16 cellular contexts compared by ENCODE assay signal in genomic region chr12:22180699-22181098, GRCh38.
DNase-seq lines count a peak whose midpoint lies in the region; ATAC-seq, FAIRE-seq and TF ChIP-seq lines count a peak whose summit lies in the region.
"Had no signal": no experiment of that assay in that cellular context is flagged by ENCODE, and none has a peak within 500 bp of the region (broad histone marks: within the 10 kb centered on the region; RNA-seq: fewer than 3 reads in every experiment).

No MANE protein-coding gene starts in this region.

- H2BK5ac ChIP-seq in H1 (ENCODE audit: low read depth, low read length): no peak overlapping the region

- H4K8ac ChIP-seq in H1 (ENCODE audit: extremely low read depth, insufficient read depth, low read length): no peak overlapping the region

- no peak overlapping the region for H3K4me2 ChIP-seq in mammary epithelial cell (ENCODE audit: insufficient read depth, low read depth, low read length)
- H3K4me2 ChIP-seq in GM23338: no peak overlapping the region
- H3K4me2 ChIP-seq in H1 (ENCODE audit: insufficient read depth in 1 of 2, low read depth in 2 of 2, low read length in 2 of 2): no peak overlapping the region
- no peak overlapping the region for H3K4me2 ChIP-seq in smooth muscle cell
- H3K4me2 ChIP-seq: BLaER1 had no signal

- H3F3A ChIP-seq in GM23338 (replicated peaks; ENCODE audit: low read depth): no peaks in the 10 kb centered on the region
- no peaks in the 10 kb centered on the region for H3F3A ChIP-seq in smooth muscle cell (ENCODE audit: low read depth)

- TF ChIP-seq RAD21 in H1 (IDR thresholded peaks at IDR 0.05 in 1 of 2, conservative IDR thresholded peaks at IDR 0.05 in 1 of 2; ENCODE audit: low read depth in 2 of 2, low read length in 2 of 2): no peak

- H3K36me3 ChIP-seq in mammary epithelial cell (ENCODE audit: insufficient read depth, low read length): no peaks in the 10 kb centered on the region
- H3K36me3 ChIP-seq in breast epithelium: no peaks in the 10 kb centered on the region
- no peaks in the 10 kb centered on the region for H3K36me3 ChIP-seq in GM23338 (ENCODE audit: insufficient read depth)
- H3K36me3 ChIP-seq in H1 (ENCODE audit: control insufficient read depth in 2 of 4, insufficient read depth in 4 of 4, low read length in 3 of 4): no peaks in the 10 kb centered on the region
- H3K36me3 ChIP-seq in smooth muscle cell (ENCODE audit: low read depth): no peaks in the 10 kb centered on the region
- no peaks in the 10 kb centered on the region for H3K36me3 ChIP-seq in Caco-2 (ENCODE audit: control insufficient read depth, insufficient read depth, low read length)
- H3K36me3 ChIP-seq: BLaER1 had no signal

- H3K9me3 ChIP-seq in mammary epithelial cell (replicated peaks; ENCODE audit: insufficient read depth, low read length) (no peaks in the 10 kb centered on the region), breast epithelium (no peaks in the 10 kb centered on the region), H1 (ENCODE audit: insufficient read depth in 2 of 2, low read depth in 1 of 2, low read length in 1 of 2) (no peaks in the 10 kb centered on the region), smooth muscle cell (replicated peaks; ENCODE audit: low read depth) (no peaks in the 10 kb centered on the region), Caco-2 (no peaks in the 10 kb centered on the region)
- H3K9me3 ChIP-seq: BLaER1 had no signal

- H3K27ac ChIP-seq in mammary epithelial cell (ENCODE audit: insufficient read depth, low read depth, low read length): no peak overlapping the region
- no peak overlapping the region for H3K27ac ChIP-seq in breast epithelium
- no peak overlapping the region for H3K27ac ChIP-seq in GM23338 (ENCODE audit: low read depth)
- no peak overlapping the region for H3K27ac ChIP-seq in H1 (ENCODE audit: low read depth, low read length)
- no peak overlapping the region for H3K27ac ChIP-seq in smooth muscle cell (ENCODE audit: low read depth)
- H3K27ac ChIP-seq: BLaER1, HL-60 had no signal

- no peak overlapping the region for H4K5ac ChIP-seq in H1 (ENCODE audit: insufficient read length, low read depth, low read length)

- intact Hi-C loops in mammary epithelial cell (cut with micrococcal nuclease): no loop called here
- intact Hi-C loops in breast epithelium (cut with DNase I; ENCODE audit: low total_unique reads): no loop called here
- intact Hi-C loops in activated CD4-positive, alpha-beta memory T cell treated with anti-CD3 and anti-CD28 coated beads for 36 hours (cut with micrococcal nuclease): no loop called here
- intact Hi-C loops in Caco-2 (cut with micrococcal nuclease; ENCODE audit: unreplicated experiment): no loop called here

- H3K27me3 Mint-ChIP-seq in GM23338 (ENCODE audit: insufficient read depth, low read depth, poor library complexity): no peaks in the 10 kb centered on the region
- H3K27me3 Mint-ChIP-seq in activated CD4-positive, alpha-beta memory T cell treated with anti-CD3 and anti-CD28 coated beads for 36 hours: no peaks in the 10 kb centered on the region
- H3K27me3 Mint-ChIP-seq in Caco-2 (ENCODE audit: insufficient read depth, unreplicated experiment): peaks cover 13% of the 10 kb centered on the region
- H3K27me3 Mint-ChIP-seq: CD8-positive, alpha-beta memory T cell had no signal

- no peak overlapping the region for H3K14ac ChIP-seq in H1 (ENCODE audit: insufficient read length)

- no peak overlapping the region for H3K27ac Mint-ChIP-seq in GM23338
- no peak overlapping the region for H3K27ac Mint-ChIP-seq in activated CD4-positive, alpha-beta memory T cell treated with anti-CD3 and anti-CD28 coated beads for 36 hours
- no peak overlapping the region for H3K27ac Mint-ChIP-seq in Caco-2 (ENCODE audit: unreplicated experiment)
- H3K27ac Mint-ChIP-seq: CD8-positive, alpha-beta memory T cell had no signal

- no peak for TF ChIP-seq EP300 in H1 (IDR thresholded peaks at IDR 0.05; ENCODE audit: borderline replicate concordance in 1 of 2, low read depth in 2 of 2, low read length in 2 of 2)

- no peak for ATAC-seq in GM23338
- ATAC-seq: HCT116 had no signal

- H3K36me3 Mint-ChIP-seq in GM23338 (ENCODE audit: low read depth) (no peaks in the 10 kb centered on the region), Caco-2 (ENCODE audit: insufficient read depth, unreplicated experiment) (no peaks in the 10 kb centered on the region)
- no peaks in the 10 kb centered on the region for H3K36me3 Mint-ChIP-seq in activated CD4-positive, alpha-beta memory T cell treated with anti-CD3 and anti-CD28 coated beads for 36 hours

- 0% methylated on average over 1 of the region's 1 CpG for WGBS in mammary epithelial cell (ENCODE audit: low coverage, missing lambda C conversion rate)
- WGBS in H1 (ENCODE audit: extremely low coverage in 1 of 2, insufficient coverage in 1 of 2, insufficient read length in 1 of 2, insufficient replicate concordance in 2 of 2, low coverage in 1 of 2, low lambda C conversion rate in 2 of 2, missing lambda C conversion rate in 1 of 2), 2 experiments: 92% methylated on average over 1 of the region's 1 CpG; no CpG with 5 or more reads in 1 of the 2 experiments
- WGBS in smooth muscle cell (ENCODE audit: low lambda C conversion rate): 0% methylated on average over 1 of the region's 1 CpG

- no peaks in the 10 kb centered on the region for H3K9me3 Mint-ChIP-seq in GM23338
- no peaks in the 10 kb centered on the region for H3K9me3 Mint-ChIP-seq in activated CD4-positive, alpha-beta memory T cell treated with anti-CD3 and anti-CD28 coated beads for 36 hours
- H3K9me3 Mint-ChIP-seq in Caco-2 (ENCODE audit: unreplicated experiment): no peaks in the 10 kb centered on the region

- H3K79me2 ChIP-seq in mammary epithelial cell (ENCODE audit: insufficient read depth, low read length): no peaks in the 10 kb centered on the region
- H3K79me2 ChIP-seq in GM23338 (replicated peaks; ENCODE audit: insufficient read depth): no peaks in the 10 kb centered on the region
- no peaks in the 10 kb centered on the region for H3K79me2 ChIP-seq in H1 (ENCODE audit: control insufficient read depth in 1 of 2, insufficient read depth in 2 of 2, low read length in 2 of 2)
- no peaks in the 10 kb centered on the region for H3K79me2 ChIP-seq in smooth muscle cell (ENCODE audit: low read depth)

- TF ChIP-seq CTCF in mammary epithelial cell (conservative IDR thresholded peaks at IDR 0.05 in 1 of 2, IDR thresholded peaks at IDR 0.05 in 1 of 2; ENCODE audit: extremely low read depth in 1 of 2, insufficient read depth in 1 of 2, low read depth in 1 of 2, low read length in 2 of 2) (no peak), breast epithelium (IDR thresholded peaks at IDR 0.05) (no peak), GM23338 (conservative IDR thresholded peaks at IDR 0.05; ENCODE audit: low read depth in 2 of 2) (no peak), H1 (IDR thresholded peaks at IDR 0.05; ENCODE audit: control extremely low read depth in 1 of 3, insufficient read depth in 1 of 3, low read depth in 1 of 3, low read length in 3 of 3) (no peak), smooth muscle cell (IDR thresholded peaks at IDR 0.05; ENCODE audit: borderline replicate concordance, insufficient read depth, poor library complexity, severe bottlenecking) (no peak), Caco-2 (IDR thresholded peaks at IDR 0.05; ENCODE audit: insufficient read depth in 1 of 2, low read depth in 1 of 2, low read length in 1 of 2, severe bottlenecking in 1 of 2, unreplicated experiment in 1 of 2) (no peak)

- H3K9ac ChIP-seq in mammary epithelial cell (ENCODE audit: insufficient read depth, low read length) (no peak overlapping the region), H1 (replicated peaks in 1 of 4; ENCODE audit: extremely low read depth in 1 of 4, low read depth in 3 of 4, low read length in 3 of 4) (no peak overlapping the region), smooth muscle cell (ENCODE audit: low read depth) (no peak overlapping the region)
- H3K9ac ChIP-seq: BLaER1 had no signal

- H3K56ac ChIP-seq in H1 (replicated peaks; ENCODE audit: insufficient read length, low read depth, low read length): no peak overlapping the region

- no peaks in the 10 kb centered on the region for H3K23me2 ChIP-seq in H1 (ENCODE audit: low read depth, low read length)

- H3K4me3 Mint-ChIP-seq in GM23338: no peak overlapping the region
- no peak overlapping the region for H3K4me3 Mint-ChIP-seq in activated CD4-positive, alpha-beta memory T cell treated with anti-CD3 and anti-CD28 coated beads for 36 hours
- H3K4me3 Mint-ChIP-seq in Caco-2 (ENCODE audit: unreplicated experiment): no peak overlapping the region
- H3K4me3 Mint-ChIP-seq: CD8-positive, alpha-beta memory T cell had no signal

- H3K27me3 ChIP-seq in mammary epithelial cell (ENCODE audit: insufficient read depth, low read length): no peaks in the 10 kb centered on the region
- no peaks in the 10 kb centered on the region for H3K27me3 ChIP-seq in breast epithelium
- no peaks in the 10 kb centered on the region for H3K27me3 ChIP-seq in GM23338 (ENCODE audit: insufficient read depth)
- no peaks in the 10 kb centered on the region for H3K27me3 ChIP-seq in H1 (replicated peaks in 1 of 4; ENCODE audit: control insufficient read depth in 3 of 4, extremely low read depth in 1 of 4, insufficient read depth in 3 of 4, low read length in 3 of 4)
- H3K27me3 ChIP-seq in smooth muscle cell (ENCODE audit: low read depth): no peaks in the 10 kb centered on the region
- H3K27me3 ChIP-seq in Caco-2 (replicated peaks; ENCODE audit: control insufficient read depth, insufficient read depth, low read length): no peaks in the 10 kb centered on the region
- H3K27me3 ChIP-seq: BLaER1 had no signal

- H4K20me1 ChIP-seq in mammary epithelial cell (ENCODE audit: insufficient read depth, low read length) (no peaks in the 10 kb centered on the region), GM23338 (replicated peaks; ENCODE audit: insufficient read depth) (no peaks in the 10 kb centered on the region), H1 (replicated peaks in 1 of 2; ENCODE audit: control insufficient read depth in 1 of 2, insufficient read depth in 2 of 2, low read length in 2 of 2) (no peaks in the 10 kb centered on the region), smooth muscle cell (ENCODE audit: low read depth) (no peaks in the 10 kb centered on the region)
- H4K20me1 ChIP-seq: BLaER1 had no signal

- no peak overlapping the region for H2BK15ac ChIP-seq in H1 (ENCODE audit: low read length)

- TF ChIP-seq POLR2A in breast epithelium (IDR thresholded peaks at IDR 0.05): no peak
- no peak for TF ChIP-seq POLR2A in H1 (IDR thresholded peaks at IDR 0.05; ENCODE audit: control extremely low read depth in 1 of 2, low read depth in 2 of 2, low read length in 2 of 2)

- no peak overlapping the region for H3K4ac ChIP-seq in H1 (replicated peaks; ENCODE audit: insufficient read length, low read depth, low read length)

- H3K18ac ChIP-seq in H1 (ENCODE audit: extremely low read depth, low read length): no peak overlapping the region

- CTCF ChIA-PET in mammary epithelial cell (lab: Charles Lee; ENCODE audit: low non-redundant PET) (no interaction called here), H1 (lab: Charles Lee; ENCODE audit: partially characterized antibody) (no interaction called here), Caco-2 (lab: Charles Lee) (no interaction called here)
- CTCF ChIA-PET in activated CD4-positive, alpha-beta memory T cell treated with anti-CD3 and anti-CD28 coated beads for 36 hours (lab: Charles Lee): interaction anchor here (1.0 kb wide), 1 partner anchor 262 kb away, joined by 3 read pairs; no protein-coding TSS in a partner anchor

- no peak for FAIRE-seq in H1 (lab: Jason Lieb, UNC)
- FAIRE-seq: GM12891, H54 had no signal

- in situ Hi-C loops in mammary epithelial cell (cut with MboI; ENCODE audit: low sequenced_read_pairs in 2 of 2): no loop called here

- H2BK20ac ChIP-seq in H1 (ENCODE audit: low read length): no peak overlapping the region

- H3K4me3 ChIP-seq in mammary epithelial cell (replicated peaks in 1 of 3; ENCODE audit: insufficient read depth in 1 of 3, low read depth in 2 of 3, low read length in 3 of 3) (no peak overlapping the region), breast epithelium (no peak overlapping the region), GM23338 (no peak overlapping the region), H1 (ENCODE audit: extremely low read depth in 1 of 4, insufficient read depth in 2 of 4, low read depth in 3 of 4, low read length in 4 of 4) (no peak overlapping the region), smooth muscle cell (no peak overlapping the region), Caco-2 (ENCODE audit: low read depth, low read length) (no peak overlapping the region)
- H3K4me3 ChIP-seq: BLaER1 had no signal

- H3K4me1 ChIP-seq in mammary epithelial cell (ENCODE audit: insufficient read depth, low read length): no peaks in the 10 kb centered on the region
- no peaks in the 10 kb centered on the region for H3K4me1 ChIP-seq in breast epithelium
- H3K4me1 ChIP-seq in GM23338 (ENCODE audit: insufficient read depth): no peaks in the 10 kb centered on the region
- no peaks in the 10 kb centered on the region for H3K4me1 ChIP-seq in H1 (replicated peaks in 1 of 4; ENCODE audit: control insufficient read depth in 3 of 4, insufficient read depth in 4 of 4, low read length in 3 of 4)
- H3K4me1 ChIP-seq in smooth muscle cell (ENCODE audit: low read depth): no peaks in the 10 kb centered on the region
- no peaks in the 10 kb centered on the region for H3K4me1 ChIP-seq in Caco-2
- H3K4me1 ChIP-seq: BLaER1 had no signal

- no peak overlapping the region for H4K91ac ChIP-seq in H1 (replicated peaks; ENCODE audit: insufficient read length, low read length)

- no peak overlapping the region for H3K23ac ChIP-seq in H1 (ENCODE audit: insufficient read length)

- dilution Hi-C loops in mammary epithelial cell (cut with HindIII; ENCODE audit: low sequenced_read_pairs): no loop called here

- H3K79me1 ChIP-seq in H1 (ENCODE audit: low read depth, low read length): no peaks in the 10 kb centered on the region

- no peak overlapping the region for H2BK120ac ChIP-seq in H1 (replicated peaks; ENCODE audit: low read depth, low read length)

- no peak overlapping the region for H2BK12ac ChIP-seq in H1 (ENCODE audit: low read depth, low read length)

- DNase-seq in mammary epithelial cell (no peak), breast epithelium (ENCODE audit: low spot score in 2 of 2) (no peak), GM23338 (ENCODE audit: low spot score) (no peak), H1 (ENCODE audit: low read depth in 1 of 2, low spot score in 2 of 2) (no peak), smooth muscle cell (lab: John Stamatoyannopoulos, UW; ENCODE audit: unreplicated experiment) (no peak), NCI-H345 treated with DMSO at 0.1 percent for 48 hours (lab: John Stamatoyannopoulos, UW; ENCODE audit: unreplicated experiment) (no peak), Caco-2 (no peak)
- no peak for DNase-seq in activated CD4-positive, alpha-beta memory T cell treated with anti-CD3 and anti-CD28 coated beads for 36 hours
- DNase-seq: 8988T; AML-193; CD8-positive, alpha-beta memory T cell had no signal

- no peaks in the 10 kb centered on the region for H3K4me1 Mint-ChIP-seq in GM23338
- H3K4me1 Mint-ChIP-seq in activated CD4-positive, alpha-beta memory T cell treated with anti-CD3 and anti-CD28 coated beads for 36 hours (ENCODE audit: low read depth): no peaks in the 10 kb centered on the region
- H3K4me1 Mint-ChIP-seq in Caco-2 (ENCODE audit: low read depth, unreplicated experiment): no peaks in the 10 kb centered on the region

- POLR2A ChIA-PET in H1 (lab: Charles Lee; ENCODE audit: partially characterized antibody): no interaction called here
- POLR2A ChIA-PET in activated CD4-positive, alpha-beta memory T cell treated with anti-CD3 and anti-CD28 coated beads for 36 hours (lab: Charles Lee): no interaction called here
- POLR2A ChIA-PET in Caco-2 (lab: Charles Lee): no interaction called here

- H3K9me2 ChIP-seq in GM23338 (ENCODE audit: insufficient read depth): no peaks in the 10 kb centered on the region

- peak overlapping the region; percentile 45 for H2AFZ ChIP-seq in mammary epithelial cell (ENCODE audit: low read depth, low read length)
- H2AFZ ChIP-seq in GM23338: 0 out of 2 replicates have a peak overlapping the region, but pooled peaks have one; percentile 2
- peak overlapping the region; percentile 53; the same call in 1 of the 2 replicates for H2AFZ ChIP-seq in H1 (ENCODE audit: low read length)
- H2AFZ ChIP-seq in smooth muscle cell (ENCODE audit: low read depth): peak overlapping the region; percentile 4

- H2AK5ac ChIP-seq in H1 (ENCODE audit: low read depth, low read length): no peak overlapping the region

- BruUV-seq in mammary epithelial cell (replicated peaks; lab: Mats Ljungman, UMichigan) (no TSS peak), Caco-2 (replicated peaks; lab: Mats Ljungman, UMichigan) (no TSS peak)

Comparison
In these comparisons a context has a peak if more than half of its experiments do, and no peak if none do; other contexts are left out.
1. H2AFZ ChIP-seq: peak in every context shown above with its lines; median percentile 53 in H1; 45 in mammary epithelial cell; 4 in smooth muscle cell; 2 in GM23338.